ENCODE assay signal across 8 cellular contexts in the genomic region with DNA sequence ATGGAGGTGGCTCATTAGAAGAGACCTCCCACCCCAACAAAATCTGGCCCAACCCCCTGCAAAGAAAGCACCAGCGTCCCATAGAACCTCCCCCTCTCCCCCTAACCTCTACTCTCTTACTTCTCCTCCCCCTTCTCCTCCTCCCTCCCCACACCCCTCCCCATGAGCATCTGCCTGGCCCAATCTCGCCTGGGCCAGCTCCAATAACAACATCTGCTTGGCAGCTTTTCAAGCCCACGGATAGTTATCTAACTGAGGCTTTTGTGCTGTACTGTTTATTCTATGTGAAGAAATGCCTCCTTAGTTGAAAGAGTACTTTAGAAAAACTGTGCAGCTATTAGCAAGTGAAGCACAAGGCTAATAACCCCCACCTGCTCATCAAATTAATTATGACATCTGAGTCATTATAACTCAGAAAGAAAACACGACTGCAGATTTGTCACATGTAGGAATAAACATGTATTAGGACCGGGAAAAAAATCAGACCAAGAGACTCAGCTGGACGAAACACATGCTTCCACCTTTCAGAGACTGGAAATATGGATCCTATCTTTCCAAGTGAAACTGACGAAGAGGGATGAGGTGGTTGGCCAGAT. TPM values are rescaled to one million over a fixed set of nuclear protein-coding genes. Genes with fewer than 3 reads are reported as not detected.
DNase-seq lines count a peak whose midpoint lies in the region; ATAC-seq and TF ChIP-seq lines count a peak whose summit lies in the region.

No MANE protein-coding gene starts in this region.

- peaks cover 60% of the 10 kb centered on the region for H3K4me1 ChIP-seq in body of pancreas

- CTCF ChIA-PET in T-cell (lab: Charles Lee): no interaction called here

- no peaks in the 10 kb centered on the region for H3K36me3 ChIP-seq in body of pancreas (replicated peaks in 1 of 2; ENCODE audit: insufficient read depth in 1 of 2, low read depth in 2 of 2)

- no peak overlapping the region for H3K4me3 ChIP-seq in body of pancreas

- H3K9me3 Mint-ChIP-seq in stimulated activated effector memory CD8-positive, alpha-beta T cell treated with anti-CD3 and anti-CD28 coated beads, Interleukin-12 subunit alpha, Interleukin-12 subunit beta, amount 100 ng/mL, for 72 hours: peaks cover 3% of the 10 kb centered on the region
- no peaks in the 10 kb centered on the region for H3K9me3 Mint-ChIP-seq in T-cell

- TF ChIP-seq CTCF in body of pancreas (IDR thresholded peaks at IDR 0.05): no peak

- H3K27ac Mint-ChIP-seq in stimulated activated effector memory CD8-positive, alpha-beta T cell treated with anti-CD3 and anti-CD28 coated beads, Interleukin-12 subunit alpha, Interleukin-12 subunit beta, amount 100 ng/mL, for 72 hours: no peak overlapping the region
- H3K27ac Mint-ChIP-seq in T-cell: no peak overlapping the region

- no peaks in the 10 kb centered on the region for H3K27me3 ChIP-seq in body of pancreas

- peak overlapping the region in 2 of 4 donors; percentile 3 to 22 for H3K27ac ChIP-seq in body of pancreas

- intact Hi-C loops in body of pancreas (cut with DNase I): no loop called here

- peaks cover 16 to 20% of the 10 kb centered on the region in 2 donors for H3K27me3 Mint-ChIP-seq in T-cell

- 19 to 26% methylated on average over 7 of the region's 7 CpGs for WGBS in body of pancreas, 2 donors

- no peak for TF ChIP-seq POLR2A in body of pancreas (IDR thresholded peaks at IDR 0.05)

- H3K9me3 ChIP-seq in body of pancreas: no peaks in the 10 kb centered on the region

- H3K4me1 Mint-ChIP-seq in stimulated activated effector memory CD8-positive, alpha-beta T cell treated with anti-CD3 and anti-CD28 coated beads, Interleukin-12 subunit alpha, Interleukin-12 subunit beta, amount 100 ng/mL, for 72 hours: peaks cover 6% of the 10 kb centered on the region
- peaks cover 2 to 6% (median 4%) of the 10 kb centered on the region in 3 donors for H3K4me1 Mint-ChIP-seq in T-cell

- H3K4me3 Mint-ChIP-seq in stimulated activated effector memory CD8-positive, alpha-beta T cell treated with anti-CD3 and anti-CD28 coated beads, Interleukin-12 subunit alpha, Interleukin-12 subunit beta, amount 100 ng/mL, for 72 hours: no peak overlapping the region
- no peak overlapping the region for H3K4me3 Mint-ChIP-seq in T-cell

- H3K36me3 Mint-ChIP-seq in stimulated activated effector memory CD8-positive, alpha-beta T cell treated with anti-CD3 and anti-CD28 coated beads, Interleukin-12 subunit alpha, Interleukin-12 subunit beta, amount 100 ng/mL, for 72 hours: no peaks in the 10 kb centered on the region
- H3K36me3 Mint-ChIP-seq in T-cell: no peaks in the 10 kb centered on the region

- peak; percentile 46 for ATAC-seq in body of pancreas
- no peak for ATAC-seq in stimulated activated effector memory CD8-positive, alpha-beta T cell treated with anti-CD3 and anti-CD28 coated beads, Interleukin-12 subunit alpha, Interleukin-12 subunit beta, amount 100 ng/mL, for 72 hours
- no peak for ATAC-seq in T-cell (replicated peaks in 1 of 4)

- POLR2A ChIA-PET in T-cell (lab: Charles Lee): no interaction called here

- DNase-seq in NCI-H2081 treated with DMSO at 0.1 percent for 48 hours (lab: John Stamatoyannopoulos, UW) (peak; percentile 85), body of pancreas (peak; percentile 46 to 62 (median 54)), left kidney (ENCODE audit: low read depth, low spot score) (peak; percentile 75), ureter (ENCODE audit: low spot score) (peak; percentile 73), T-cell (no peak), UCSD-AML1 (lab: John Stamatoyannopoulos, UW; ENCODE audit: unreplicated experiment) (no peak)
- DNase-seq in stimulated activated effector memory CD8-positive, alpha-beta T cell treated with anti-CD3 and anti-CD28 coated beads, Interleukin-12 subunit alpha, Interleukin-12 subunit beta, amount 100 ng/mL, for 72 hours (ENCODE audit: low spot score in 2 of 2): no peak
- no peak for DNase-seq in activated CD4-positive, alpha-beta T cell treated with anti-CD3 and anti-CD28 coated beads for 4 hours

RNA-seq across cellular contexts. Expression of a gene that starts 42.8 kb away (rescaled TPM):
- total RNA-seq in body of pancreas (10 to 100 TPM; 47.0 to 65.9 TPM), ureter (99.1 TPM), T-cell (under 1 TPM in 4 of 5 donors, not detected in 1; 0.15 to 0.89 (median 0.39) TPM)

Comparison
In these comparisons a context has a peak if more than half of its experiments do, and no peak if none do; other contexts are left out.
1. DNase-seq: peak in NCI-H2081 treated with DMSO at 0.1 percent for 48 hours (single experiment), body of pancreas (4 of 4), left kidney (single experiment) and ureter (single experiment); none in stimulated activated effector memory CD8-positive, alpha-beta T cell treated with anti-CD3 and anti-CD28 coated beads, Interleukin-12 subunit alpha, Interleukin-12 subunit beta, amount 100 ng/mL, for 72 hours (0 of 2), T-cell (0 of 34), activated CD4-positive, alpha-beta T cell treated with anti-CD3 and anti-CD28 coated beads for 4 hours (0 of 2) and UCSD-AML1 (single experiment).
2. RNA of a gene that starts 42.8 kb away (total RNA-seq): 99.1 TPM in ureter (single experiment) and 47.0 to 65.9 TPM in body of pancreas; 0.15 to 0.89 TPM in T-cell; every median in the first group is over 10 times any median in the second.